8 cellular contexts compared by ENCODE assay signal in genomic region chr12:95548056-95548538, GRCh38. TPM values are rescaled to one million over a fixed set of nuclear protein-coding genes. Genes with fewer than 3 reads are reported as not detected.
A peak's percentile ranks its signal among the peaks of the same experiment; 100 is the strongest.
DNase-seq lines count a peak whose midpoint lies in the region; ATAC-seq, FAIRE-seq and TF ChIP-seq lines count a peak whose summit lies in the region.

No MANE protein-coding gene starts in this region.

- intact Hi-C loops in activated naive CD4-positive, alpha-beta T cell treated with anti-CD3 and anti-CD28 coated beads for 36 hours (cut with micrococcal nuclease) = loop anchor here (1.0 to 5.0 kb wide), 6 partner anchors 74 to 545 kb away; partner anchors contain the start of genes AMDHD1, CCDC38, FGD6 and METAP2
- intact Hi-C loops in left cardiac atrium (cut with DNase I) = no loop called here

- H4K20me1 ChIP-seq in DND-41 (ENCODE audit: insufficient read depth, low read length) = no peaks in the 10 kb centered on the region

- H3K4me2 ChIP-seq in DND-41 (ENCODE audit: insufficient read depth, low read length) = peak overlapping the region; percentile 75

- peak overlapping the region; percentile 29 to 60 for H3K4me3 ChIP-seq in DND-41 (ENCODE audit: low read depth in 1 of 2, low read length in 2 of 2)
- no peak overlapping the region for H3K4me3 ChIP-seq in BE2C (ENCODE audit: low read depth, low read length)

- H3K36me3 Mint-ChIP-seq in activated naive CD4-positive, alpha-beta T cell treated with anti-CD3 and anti-CD28 coated beads for 36 hours (ENCODE audit: low read depth) = peaks cover 5% of the 10 kb centered on the region

- peak overlapping the region; percentile 76 for H3K27ac ChIP-seq in DND-41 (ENCODE audit: low read length)

- H3K4me3 Mint-ChIP-seq in activated naive CD4-positive, alpha-beta T cell treated with anti-CD3 and anti-CD28 coated beads for 36 hours = peak overlapping the region; percentile 89

- H3K27ac Mint-ChIP-seq in activated naive CD4-positive, alpha-beta T cell treated with anti-CD3 and anti-CD28 coated beads for 36 hours = peak overlapping the region; percentile 80

- H3K4me1 ChIP-seq in DND-41 (ENCODE audit: insufficient read depth, low read length) = peaks cover 70% of the 10 kb centered on the region
- H3K4me1 ChIP-seq in BE2C = no peaks in the 10 kb centered on the region

- peak overlapping the region; percentile 70 for H2AFZ ChIP-seq in DND-41 (ENCODE audit: low read depth, low read length)

- peak overlapping the region; percentile 92 for H3K9ac ChIP-seq in DND-41 (ENCODE audit: low read depth, low read length)

- peaks cover 36% of the 10 kb centered on the region for H3K4me1 Mint-ChIP-seq in activated naive CD4-positive, alpha-beta T cell treated with anti-CD3 and anti-CD28 coated beads for 36 hours (ENCODE audit: low read depth)

- peaks cover 7% of the 10 kb centered on the region for H3K9me3 Mint-ChIP-seq in activated naive CD4-positive, alpha-beta T cell treated with anti-CD3 and anti-CD28 coated beads for 36 hours

- DNase-seq in DND-41 (peak; percentile 57), NCI-H524 (lab: John Stamatoyannopoulos, UW) (peak; percentile 61 to 85), left cardiac atrium (no peak), retina (peak; percentile 83), GM12892 (ENCODE audit: insufficient read length) (no peak), BE2C (no peak), urothelium cell line (ENCODE audit: low spot score) (no peak)
- DNase-seq in activated naive CD4-positive, alpha-beta T cell treated with anti-CD3 and anti-CD28 coated beads for 36 hours = peak; percentile 60

- peaks cover 2% of the 10 kb centered on the region for H3K36me3 ChIP-seq in DND-41 (ENCODE audit: insufficient read depth, low read length)
- H3K36me3 ChIP-seq in BE2C = no peaks in the 10 kb centered on the region

- H3K9me3 ChIP-seq in DND-41 (ENCODE audit: insufficient read depth, low read length, severe bottlenecking) (peaks cover 5% of the 10 kb centered on the region), BE2C (peaks cover 9% of the 10 kb centered on the region; the same call in 1 of the 2 replicates)

- peaks cover 80% of the 10 kb centered on the region for H3K79me2 ChIP-seq in DND-41 (ENCODE audit: insufficient read depth, low read length)

- H3K27me3 Mint-ChIP-seq in activated naive CD4-positive, alpha-beta T cell treated with anti-CD3 and anti-CD28 coated beads for 36 hours (ENCODE audit: low read depth) = no peaks in the 10 kb centered on the region

- TF ChIP-seq CTCF in DND-41 (IDR thresholded peaks at IDR 0.05; ENCODE audit: borderline replicate concordance, extremely low read depth, low read length, poor library complexity, severe bottlenecking) = no peak
- no peak for TF ChIP-seq CTCF in BE2C (IDR thresholded peaks at IDR 0.05; ENCODE audit: low read depth, low read length)

- TF ChIP-seq POLR2A in GM12892 (IDR thresholded peaks at IDR 0.05; ENCODE audit: low read depth, low read length) = no peak

- H3K27me3 ChIP-seq in DND-41 (ENCODE audit: insufficient read depth, low read length, poor library complexity) (no peaks in the 10 kb centered on the region), BE2C (peaks cover 60% of the 10 kb centered on the region)

- ATAC-seq in DND-41 (ENCODE audit: insufficient read depth, low read depth) (peak; percentile 50), left cardiac atrium (peak; percentile 58 to 76)

- FAIRE-seq in GM12892 (lab: Jason Lieb, UNC) (no peak), urothelium cell line (lab: Jason Lieb, UNC) (no peak)

- CTCF ChIA-PET in activated naive CD4-positive, alpha-beta T cell treated with anti-CD3 and anti-CD28 coated beads for 36 hours (lab: Charles Lee) = interaction anchor here (1.9 kb wide), 1 partner anchor 13 kb away, joined by 9 read pairs; no protein-coding TSS in a partner anchor

RNA-seq across cellular contexts. Expression of gene USP44, which starts 3.2 kb away (rescaled TPM):
- 1 to 10 TPM; 6.6 to 7.6 TPM for total RNA-seq in activated naive CD4-positive, alpha-beta T cell treated with anti-CD3 and anti-CD28 coated beads for 36 hours
- 1 to 10 TPM in 1 of 2 donors, under 1 TPM in 1; 0.92 to 2.3 TPM for total RNA-seq in left cardiac atrium
- polyA plus RNA-seq in GM12892 (2012; ENCODE audit: missing spikeins) = 0.06 TPM
- 0.31 TPM for polyA plus RNA-seq in BE2C (2012; ENCODE audit: insufficient read depth, insufficient read length, low read depth)

Comparison
In these comparisons a context has a peak if more than half of its experiments do, and no peak if none do; other contexts are left out.
1. DNase-seq: peak in DND-41 (single experiment), NCI-H524 (2 of 2), activated naive CD4-positive, alpha-beta T cell treated with anti-CD3 and anti-CD28 coated beads for 36 hours (single experiment) and retina (single experiment); none in left cardiac atrium (single experiment), GM12892 (single experiment), BE2C (single experiment) and urothelium cell line (single experiment).